2 cellular contexts compared by ENCODE assay signal in genomic region chr15:100759698-100760356, GRCh38.
TF ChIP-seq lines count a peak whose summit lies in the region.

No MANE protein-coding gene starts in this region.

TF ChIP-seq in GM23338, 12 proteins besides CTCF, POLR2A, EP300 and RAD21 (continued from another document):
- TF ChIP-seq ZNF462 (CRISPR knock-in tag; IDR thresholded peaks at IDR 0.05) = no peak
- no peak for TF ChIP-seq NANOG (IDR thresholded peaks at IDR 0.05; ENCODE audit: borderline replicate concordance)
- no peak for TF ChIP-seq REST (IDR thresholded peaks at IDR 0.05; ENCODE audit: unreplicated experiment)
- no peak for TF ChIP-seq ETS1 (IDR thresholded peaks at IDR 0.05)
- no peak for TF ChIP-seq POLR2AphosphoS5 (IDR thresholded peaks at IDR 0.05; ENCODE audit: low read depth)
- no peak for TF ChIP-seq ZNF114 (CRISPR knock-in tag; IDR thresholded peaks at IDR 0.05)
- TF ChIP-seq STAT1 (IDR thresholded peaks at IDR 0.05; ENCODE audit: unreplicated experiment) = no peak

TF ChIP-seq in SK-N-SH, 30 proteins besides CTCF, POLR2A, EP300 and RAD21 (continued from another document):
- TF ChIP-seq PBX3 (IDR thresholded peaks at IDR 0.05) (peak; percentile 79), EZH2phosphoT487 (IDR thresholded peaks at IDR 0.05; ENCODE audit: borderline replicate concordance, low read depth) (no peak), TAF1 (IDR thresholded peaks at IDR 0.05; ENCODE audit: borderline replicate concordance, low read depth, low read length) (no peak), TCF12 (IDR thresholded peaks at IDR 0.05) (peak; percentile 92), NRF1 (IDR thresholded peaks at IDR 0.05; ENCODE audit: low read depth, low read length) (no peak), FOSL2 (IDR thresholded peaks at IDR 0.05; ENCODE audit: borderline replicate concordance, low read depth) (peak; percentile 88), GATA2 (CRISPR knock-in tag; IDR thresholded peaks at IDR 0.05) (peak; percentile 92), FOXM1 (IDR thresholded peaks at IDR 0.05; ENCODE audit: low read depth) (no peak), REST (IDR thresholded peaks at IDR 0.05; ENCODE audit: low read depth, low read length) (0 out of 2 replicates have a peak, but pooled peaks have one; percentile 51), SMC3 (IDR thresholded peaks at IDR 0.05; ENCODE audit: low read depth, low read length) (0 out of 2 replicates have a peak, but pooled peaks have one; percentile 14), YY1 (IDR thresholded peaks at IDR 0.05; ENCODE audit: low read depth) (no peak), MAX (IDR thresholded peaks at IDR 0.05; ENCODE audit: low read depth) (0 out of 2 replicates have a peak, but pooled peaks have one; percentile 26), SIN3A (IDR thresholded peaks at IDR 0.05; ENCODE audit: borderline replicate concordance, low read depth, low read length) (no peak), RXRA (IDR thresholded peaks at IDR 0.05; ENCODE audit: borderline replicate concordance, low read depth) (no peak; the same call in 1 of the 2 replicates), TEAD4 (IDR thresholded peaks at IDR 0.05; ENCODE audit: borderline replicate concordance, insufficient read depth) (no peak), USF1 (IDR thresholded peaks at IDR 0.05; ENCODE audit: borderline replicate concordance, low read depth) (no peak), CHD2 (IDR thresholded peaks at IDR 0.05; ENCODE audit: low read length, partially characterized antibody) (peak; percentile 90), GABPA (IDR thresholded peaks at IDR 0.05; ENCODE audit: low read depth) (no peak), USF2 (IDR thresholded peaks at IDR 0.05; ENCODE audit: borderline replicate concordance, low read depth, low read length) (no peak)
